1 cellular context compared by ENCODE assay signal in genomic region chr9:114390952-114391351, GRCh38.
TF ChIP-seq lines count a peak whose summit lies in the region.

No MANE protein-coding gene starts in this region.

TF ChIP-seq in HepG2, 621 proteins besides CTCF, POLR2A, EP300 and RAD21 (continued from another document):
- TF ChIP-seq ZBTB20 (CRISPR knock-in tag; IDR thresholded peaks at IDR 0.05; ENCODE audit: borderline replicate concordance, low read depth) (no peak), CHD4 (IDR thresholded peaks at IDR 0.05; ENCODE audit: borderline replicate concordance, low read length) (0 out of 2 replicates have a peak, but pooled peaks have one; percentile 53), ZMYM3 (CRISPR knock-in tag; IDR thresholded peaks at IDR 0.05) (peak; percentile 23; the same call in 1 of the 2 replicates), ZNF407 (CRISPR knock-in tag; IDR thresholded peaks at IDR 0.05; ENCODE audit: not compliant biosample characterization) (no peak), POGZ (CRISPR knock-in tag; IDR thresholded peaks at IDR 0.05) (no peak)
